ENCODE assay signal across 17 cellular contexts in genomic region chr17:75485688-75486087, GRCh38.
"Had no signal": no experiment of that assay in that cellular context is flagged by ENCODE, and none has a peak within 500 bp of the region (broad histone marks: within the 10 kb centered on the region; RNA-seq: fewer than 3 reads in every experiment).

No MANE protein-coding gene starts in this region.

- H3K27ac ChIP-seq: epithelial cell of prostate, vagina had no signal

- H3K4me3 ChIP-seq: left lung, thyroid gland, vagina had no signal

- H3K27ac Mint-ChIP-seq: progenitor cell of endocrine pancreas had no signal

- H3K36me3 Mint-ChIP-seq: natural killer cell had no signal

- H3K9me3 Mint-ChIP-seq: natural killer cell had no signal

- H3K27me3 Mint-ChIP-seq: activated naive CD8-positive, alpha-beta T cell; progenitor cell of endocrine pancreas; T-helper 17 cell had no signal

- ATAC-seq: left lung, natural killer cell, sciatic nerve, T-helper 17 cell had no signal

- DNase-seq: activated CD4-positive, alpha-beta T cell treated with anti-CD3 and anti-CD28 coated beads for 4 hours; activated gamma-delta T cell treated with Interleukin-2 at 50 U/mL for 16 hours; amniotic stem cell; effector memory CD4-positive, alpha-beta T cell; foreskin melanocyte; mesendoderm; natural killer cell; nucleus accumbens; stimulated activated CD4-positive, alpha-beta T cell treated with anti-CD3 and anti-CD28 coated beads, Interleukin-1b, Interleukin-23, amount 100 ng/mL, for 48 hours; T-helper 17 cell; thyroid gland had no signal

- H3K27me3 ChIP-seq: left lung, thyroid gland, vagina had no signal

- H3K36me3 ChIP-seq: thyroid gland, vagina had no signal

- H3K9me3 ChIP-seq: left lung, thyroid gland, vagina had no signal
